In genomic region chr7:120805636-120806388, GRCh38 we compare ENCODE assay signal across 8 cellular contexts.
DNase-seq lines count a peak whose midpoint lies in the region; ATAC-seq and TF ChIP-seq lines count a peak whose summit lies in the region.

No MANE protein-coding gene starts in this region.

- no peaks in the 10 kb centered on the region for H3K27me3 ChIP-seq in GM06990 (replicated peaks; ENCODE audit: control insufficient read depth, insufficient read depth, low read length)

- ATAC-seq in GM21825 (IDR thresholded peaks at IDR 0.05; ENCODE audit: unreplicated experiment) (peak; percentile 70), GM18517 (IDR thresholded peaks at IDR 0.05; ENCODE audit: unreplicated experiment) (no peak)

- peaks cover 2% of the 10 kb centered on the region for H3K36me3 ChIP-seq in GM06990 (ENCODE audit: control insufficient read depth, insufficient read depth, low read length)

- peak; percentile 79 for TF ChIP-seq CTCF in GM06990 (IDR thresholded peaks at IDR 0.05; ENCODE audit: insufficient read depth, low read length, poor library complexity, severe bottlenecking)
- peak; percentile 82 for TF ChIP-seq CTCF in LNCAP (IDR thresholded peaks at IDR 0.05)
- TF ChIP-seq CTCF in RWPE1 (conservative IDR thresholded peaks at IDR 0.05; ENCODE audit: low read depth), result peak; percentile 90

- H3K4me3 ChIP-seq in GM06990 (replicated peaks; ENCODE audit: low read depth, low read length), result no peak overlapping the region

- POLR2A ChIA-PET in RWPE1 (lab: Yijun Ruan, JAX; ENCODE audit: low non-redundant PET), result no interaction called here

- no peak overlapping the region for H3K27ac ChIP-seq in RWPE1

- peak; percentile 11 for DNase-seq in GM06990 (ENCODE audit: extremely low read depth, insufficient read length)
- peak; percentile 37 for DNase-seq in RWPE1 (ENCODE audit: low spot score)
- peak; percentile 47 for DNase-seq in amniotic epithelial cell (ENCODE audit: low read depth)
- peak; percentile 21 to 23 for DNase-seq in hippocampal formation (lab: John Stamatoyannopoulos, UW)
- DNase-seq in stimulated activated CD4-positive, alpha-beta T cell treated with anti-CD3 and anti-CD28 coated beads, Interleukin-12 subunit alpha, Interleukin-12 subunit beta, amount 100 ng/mL, for 48 hours (ENCODE audit: low read depth in 2 of 3, low spot score in 1 of 3), result peak in 2 of 3 donors; percentile 25 to 50

- CTCF ChIA-PET in RWPE1 (lab: Yijun Ruan, JAX), result interaction anchor here (0.5 to 1.4 kb wide), 13 partner anchors 14 to 1632 kb away, joined by 3 to 5 read pairs (median 3); partner anchors contain the start of gene TSPAN12
